In genomic region chr4:13626492-13627184, GRCh38 we compare ENCODE assay signal across 8 cellular contexts. TPM values are rescaled to one million over a fixed set of nuclear protein-coding genes. Genes with fewer than 3 reads are reported as not detected.
A peak's percentile ranks its signal among the peaks of the same experiment; 100 is the strongest.
DNase-seq lines count a peak whose midpoint lies in the region; ATAC-seq, FAIRE-seq and TF ChIP-seq lines count a peak whose summit lies in the region.

No MANE protein-coding gene starts in this region.

- H3K27me3 Mint-ChIP-seq in progenitor cell of endocrine pancreas: no peaks in the 10 kb centered on the region

- no peaks in the 10 kb centered on the region for H3K27me3 ChIP-seq in Panc1 (ENCODE audit: control insufficient read depth, insufficient read depth, low read length)

- no peaks in the 10 kb centered on the region for H3K9me3 ChIP-seq in Panc1 (ENCODE audit: control insufficient read depth, insufficient read depth, low read depth, low read length)

- peaks cover 16% of the 10 kb centered on the region for H3K4me1 Mint-ChIP-seq in progenitor cell of endocrine pancreas (ENCODE audit: low read depth)

- peak overlapping the region; percentile 94 for H3K27ac Mint-ChIP-seq in progenitor cell of endocrine pancreas

- TF ChIP-seq CTCF in Panc1 (IDR thresholded peaks at IDR 0.05) (no peak), epithelial cell of proximal tubule (conservative IDR thresholded peaks at IDR 0.05; ENCODE audit: low read depth, low read length) (no peak), progenitor cell of endocrine pancreas (IDR thresholded peaks at IDR 0.05; ENCODE audit: unreplicated experiment) (no peak)

- peaks cover 1% of the 10 kb centered on the region for H3K36me3 Mint-ChIP-seq in progenitor cell of endocrine pancreas (ENCODE audit: insufficient read depth)

- peak overlapping the region; percentile 86 for H3K4me3 Mint-ChIP-seq in progenitor cell of endocrine pancreas (ENCODE audit: low read depth)

- FAIRE-seq in frontal cortex (lab: Jason Lieb, UNC): no peak

- DNase-seq in G401 (ENCODE audit: low spot score) (peak; percentile 4), Panc1 (ENCODE audit: low read depth, low spot score) (no peak), epithelial cell of proximal tubule (ENCODE audit: low read depth) (no peak), progenitor cell of endocrine pancreas (ENCODE audit: low spot score, unreplicated experiment) (no peak), frontal cortex (ENCODE audit: low spot score in 2 of 2) (no peak), OCI-M1 (lab: John Stamatoyannopoulos, UW) (no peak), mesenteric fat pad (ENCODE audit: low spot score) (no peak)

- H3K4me3 ChIP-seq in Panc1 (ENCODE audit: low read depth in 2 of 2, low read length in 2 of 2) (peak overlapping the region; percentile 84 to 91), epithelial cell of proximal tubule (ENCODE audit: low read depth, low read length) (peak overlapping the region; percentile 75)

- TSS peak; percentile 85 for BruUV-seq in Panc1 (replicated peaks; lab: Mats Ljungman, UMichigan)

- POLR2A ChIA-PET in Panc1 (lab: Charles Lee): no interaction called here

- ATAC-seq in Panc1 (no peak), GM18511 (IDR thresholded peaks at IDR 0.05; ENCODE audit: unreplicated experiment) (no peak)

- H3K27ac ChIP-seq in Panc1 (ENCODE audit: low read length): peak overlapping the region; percentile 85

- intact Hi-C loops in Panc1 (cut with micrococcal nuclease; ENCODE audit: unreplicated experiment): no loop called here

- H3K4me1 ChIP-seq in Panc1 (ENCODE audit: control insufficient read depth, insufficient read depth, low read length): peaks cover 5% of the 10 kb centered on the region; the same call in 1 of the 2 replicates

- H3K36me3 ChIP-seq in Panc1 (ENCODE audit: control insufficient read depth, insufficient read depth, low read length): peaks cover 3% of the 10 kb centered on the region; the same call in 1 of the 2 replicates

- in situ Hi-C loops in G401 (cut with HindIII; ENCODE audit: low sequenced_read_pairs) (no loop called here), Panc1 (cut with HindIII; ENCODE audit: low pct_unique_long_range_greater_than_20kb, low sequenced_read_pairs) (no loop called here)

- H3K9me3 Mint-ChIP-seq in progenitor cell of endocrine pancreas (ENCODE audit: low read depth): no peaks in the 10 kb centered on the region

- CTCF ChIA-PET in Panc1 (lab: Charles Lee): no interaction called here

RNA-seq across cellular contexts. Expression of gene BOD1L1, which starts 0.9 kb away (rescaled TPM):
- 7.3 and 10.3 TPM in 2 replicates for total RNA-seq in G401 (2014; rRNA removed; shearing (Covaris generic))
- total RNA-seq in Panc1 (2021; ENCODE audit: unreplicated experiment) (18.1 TPM), epithelial cell of proximal tubule (12.7 and 20.6 TPM in 2 replicates), progenitor cell of endocrine pancreas (41.8 and 42.1 TPM in 2 replicates), frontal cortex (45.2 TPM), mesenteric fat pad (29.4 TPM)
- 9.1 TPM for polyA plus RNA-seq in Panc1 (2012; ENCODE audit: insufficient read length)
